1 cellular context compared by ENCODE assay signal in the genomic region with DNA sequence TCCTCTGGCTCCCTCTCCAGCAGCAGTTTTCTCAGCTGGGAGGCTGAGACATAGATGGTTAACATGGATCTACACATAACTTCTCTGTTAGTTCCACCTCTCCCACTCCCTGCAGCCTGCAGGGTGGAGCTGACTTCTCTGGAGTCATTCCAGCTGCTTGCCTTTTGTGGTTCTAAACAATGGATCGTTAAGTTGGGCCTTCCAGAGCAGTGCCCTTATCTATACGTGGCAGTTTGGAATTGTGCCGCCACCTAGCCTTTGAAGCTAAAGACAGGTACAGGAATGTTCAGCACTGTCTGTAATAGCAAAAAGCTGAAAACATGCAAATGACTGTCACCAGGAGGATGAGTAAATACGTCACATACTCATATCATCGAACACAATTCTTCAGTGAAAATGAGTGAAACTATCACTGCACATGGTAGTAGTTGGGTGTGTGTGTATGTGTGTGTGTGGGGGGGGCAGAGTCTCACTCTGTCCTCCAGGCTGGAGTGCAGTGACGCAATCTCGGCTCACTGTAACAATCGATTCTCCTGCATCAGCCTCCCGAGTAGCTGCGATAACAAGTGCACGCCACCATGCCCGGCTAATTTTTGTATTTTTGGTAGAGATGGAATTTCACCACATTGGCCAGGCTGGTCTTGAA.
TF ChIP-seq lines count a peak whose summit lies in the region.

No MANE protein-coding gene starts in this region.

TF ChIP-seq in HepG2, 621 proteins besides CTCF, POLR2A, EP300 and RAD21 (continued from another document and continues in another):
- TF ChIP-seq FUBP1 (CRISPR knock-in tag; IDR thresholded peaks at IDR 0.05; ENCODE audit: borderline replicate concordance) (no peak), SOX6 (IDR thresholded peaks at IDR 0.05) (no peak), SOX6 (CRISPR knock-in tag; IDR thresholded peaks at IDR 0.05) (peak; percentile 99), NCOR1 (IDR thresholded peaks at IDR 0.05; ENCODE audit: borderline replicate concordance, low read length) (peak; percentile 68; the same call in 1 of the 2 replicates), HOXA3 (CRISPR knock-in tag; IDR thresholded peaks at IDR 0.05) (peak; percentile 74), SP4 (CRISPR knock-in tag; IDR thresholded peaks at IDR 0.05) (peak; percentile 82), ZNF251 (CRISPR knock-in tag; IDR thresholded peaks at IDR 0.05) (no peak), ZNF331 (CRISPR knock-in tag; IDR thresholded peaks at IDR 0.05) (peak; percentile 59; the same call in 1 of the 2 replicates), RBAK (CRISPR knock-in tag; IDR thresholded peaks at IDR 0.05) (0 out of 2 replicates have a peak, but pooled peaks have one; percentile 19), HOMEZ (CRISPR knock-in tag; IDR thresholded peaks at IDR 0.05; ENCODE audit: low read depth) (peak; percentile 15; the same call in 1 of the 2 replicates), ZNF501 (CRISPR knock-in tag; IDR thresholded peaks at IDR 0.05) (peak; percentile 65), GFI1 (CRISPR knock-in tag; IDR thresholded peaks at IDR 0.05; ENCODE audit: borderline replicate concordance) (peak; percentile 70), ARNT (IDR thresholded peaks at IDR 0.05) (no peak), MAFF (IDR thresholded peaks at IDR 0.05; ENCODE audit: low read depth, low read length) (no peak), DMAP1 (CRISPR knock-in tag; IDR thresholded peaks at IDR 0.05) (0 out of 2 replicates have a peak, but pooled peaks have one; percentile 56), FOXK1 (CRISPR knock-in tag; IDR thresholded peaks at IDR 0.05; ENCODE audit: borderline replicate concordance, low read depth) (peak; percentile 87), HNF1B (CRISPR knock-in tag; IDR thresholded peaks at IDR 0.05) (peak; percentile 89), KDM4B (CRISPR knock-in tag; IDR thresholded peaks at IDR 0.05) (peak; percentile 35; the same call in 1 of the 2 replicates), ZBTB3 (CRISPR knock-in tag; IDR thresholded peaks at IDR 0.05; ENCODE audit: borderline replicate concordance, low read depth) (peak; percentile 91), ZNF3 (CRISPR knock-in tag; IDR thresholded peaks at IDR 0.05) (peak; percentile 92), ZFP62 (CRISPR knock-in tag; IDR thresholded peaks at IDR 0.05) (no peak), UBTF (CRISPR knock-in tag; IDR thresholded peaks at IDR 0.05) (peak; percentile 57), ZNF652 (CRISPR knock-in tag; IDR thresholded peaks at IDR 0.05; ENCODE audit: borderline replicate concordance, low read depth) (peak; percentile 76), ATF4 (CRISPR knock-in tag; IDR thresholded peaks at IDR 0.05) (peak in 1 of 2 experiments; percentile 96; a peak in 2 of 4 replicates), PITX1 (CRISPR knock-in tag; IDR thresholded peaks at IDR 0.05) (peak; percentile 58; the same call in 1 of the 2 replicates), HNF4G (IDR thresholded peaks at IDR 0.05; ENCODE audit: borderline replicate concordance, low read depth, low read length) (peak; percentile 4; the same call in 1 of the 2 replicates), HNF4G (CRISPR knock-in tag; IDR thresholded peaks at IDR 0.05; ENCODE audit: borderline replicate concordance, low read depth) (no peak; the same call in 1 of the 2 replicates), KLF6 (CRISPR knock-in tag; IDR thresholded peaks at IDR 0.05) (0 out of 2 replicates have a peak, but pooled peaks have one; percentile 34), TRIM24 (CRISPR knock-in tag; IDR thresholded peaks at IDR 0.05) (peak; percentile 86), ZNF572 (CRISPR knock-in tag; IDR thresholded peaks at IDR 0.05) (peak; percentile 50), ZNF441 (CRISPR knock-in tag; IDR thresholded peaks at IDR 0.05; ENCODE audit: borderline replicate concordance) (peak; percentile 43; the same call in 1 of the 2 replicates), ZNF543 (CRISPR knock-in tag; IDR thresholded peaks at IDR 0.05) (peak; percentile 66; the same call in 1 of the 2 replicates), ETV5 (CRISPR knock-in tag; IDR thresholded peaks at IDR 0.05; ENCODE audit: borderline replicate concordance) (peak; percentile 37; the same call in 1 of the 2 replicates), ZFX (CRISPR knock-in tag; IDR thresholded peaks at IDR 0.05; ENCODE audit: low read depth) (peak; percentile 80), MEIS1 (CRISPR knock-in tag; IDR thresholded peaks at IDR 0.05; ENCODE audit: borderline replicate concordance) (peak; percentile 80; the same call in 1 of the 2 replicates), ZNF777 (CRISPR knock-in tag; IDR thresholded peaks at IDR 0.05) (0 out of 2 replicates have a peak, but pooled peaks have one; percentile 11), MXI1 (IDR thresholded peaks at IDR 0.05; ENCODE audit: borderline replicate concordance, low read depth, low read length) (no peak), STAG1 (CRISPR knock-in tag; IDR thresholded peaks at IDR 0.05) (peak; percentile 20), KDM1A (CRISPR knock-in tag; IDR thresholded peaks at IDR 0.05) (peak; percentile 99), ZNF468 (CRISPR knock-in tag; IDR thresholded peaks at IDR 0.05) (peak; percentile 83), EHMT2 (IDR thresholded peaks at IDR 0.05; ENCODE audit: borderline replicate concordance, low read depth, low read length) (peak; percentile 71; the same call in 1 of the 2 replicates)
- TF ChIP-seq, protein P1, sequence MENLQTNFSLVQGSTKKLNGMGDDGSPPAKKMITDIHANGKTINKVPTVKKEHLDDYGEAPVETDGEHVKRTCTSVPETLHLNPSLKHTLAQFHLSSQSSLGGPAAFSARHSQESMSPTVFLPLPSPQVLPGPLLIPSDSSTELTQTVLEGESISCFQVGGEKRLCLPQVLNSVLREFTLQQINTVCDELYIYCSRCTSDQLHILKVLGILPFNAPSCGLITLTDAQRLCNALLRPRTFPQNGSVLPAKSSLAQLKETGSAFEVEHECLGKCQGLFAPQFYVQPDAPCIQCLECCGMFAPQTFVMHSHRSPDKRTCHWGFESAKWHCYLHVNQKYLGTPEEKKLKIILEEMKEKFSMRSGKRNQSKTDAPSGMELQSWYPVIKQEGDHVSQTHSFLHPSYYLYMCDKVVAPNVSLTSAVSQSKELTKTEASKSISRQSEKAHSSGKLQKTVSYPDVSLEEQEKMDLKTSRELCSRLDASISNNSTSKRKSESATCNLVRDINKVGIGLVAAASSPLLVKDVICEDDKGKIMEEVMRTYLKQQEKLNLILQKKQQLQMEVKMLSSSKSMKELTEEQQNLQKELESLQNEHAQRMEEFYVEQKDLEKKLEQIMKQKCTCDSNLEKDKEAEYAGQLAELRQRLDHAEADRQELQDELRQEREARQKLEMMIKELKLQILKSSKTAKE (CRISPR knock-in tag; IDR thresholded peaks at IDR 0.05; ENCODE audit: borderline replicate concordance): peak; percentile 36; the same call in 1 of the 2 replicates
- TF ChIP-seq, protein P2, sequence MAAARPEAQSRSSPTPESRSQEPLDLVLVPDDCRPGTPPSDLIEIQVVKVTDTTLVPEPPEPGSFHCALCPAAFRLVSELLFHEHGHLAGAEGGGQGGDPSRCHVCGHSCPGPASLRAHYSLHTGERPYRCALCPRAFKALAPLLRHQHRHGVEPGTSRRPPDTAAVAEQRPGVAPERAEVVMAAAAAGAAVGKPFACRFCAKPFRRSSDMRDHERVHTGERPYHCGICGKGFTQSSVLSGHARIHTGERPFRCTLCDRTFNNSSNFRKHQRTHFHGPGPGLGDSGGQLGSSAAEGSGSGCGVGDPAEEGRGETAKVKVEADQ (CRISPR knock-in tag; IDR thresholded peaks at IDR 0.05; ENCODE audit: borderline replicate concordance): no peak
- TF ChIP-seq, protein P3, sequence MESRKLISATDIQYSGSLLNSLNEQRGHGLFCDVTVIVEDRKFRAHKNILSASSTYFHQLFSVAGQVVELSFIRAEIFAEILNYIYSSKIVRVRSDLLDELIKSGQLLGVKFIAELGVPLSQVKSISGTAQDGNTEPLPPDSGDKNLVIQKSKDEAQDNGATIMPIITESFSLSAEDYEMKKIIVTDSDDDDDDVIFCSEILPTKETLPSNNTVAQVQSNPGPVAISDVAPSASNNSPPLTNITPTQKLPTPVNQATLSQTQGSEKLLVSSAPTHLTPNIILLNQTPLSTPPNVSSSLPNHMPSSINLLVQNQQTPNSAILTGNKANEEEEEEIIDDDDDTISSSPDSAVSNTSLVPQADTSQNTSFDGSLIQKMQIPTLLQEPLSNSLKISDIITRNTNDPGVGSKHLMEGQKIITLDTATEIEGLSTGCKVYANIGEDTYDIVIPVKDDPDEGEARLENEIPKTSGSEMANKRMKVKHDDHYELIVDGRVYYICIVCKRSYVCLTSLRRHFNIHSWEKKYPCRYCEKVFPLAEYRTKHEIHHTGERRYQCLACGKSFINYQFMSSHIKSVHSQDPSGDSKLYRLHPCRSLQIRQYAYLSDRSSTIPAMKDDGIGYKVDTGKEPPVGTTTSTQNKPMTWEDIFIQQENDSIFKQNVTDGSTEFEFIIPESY (CRISPR knock-in tag; IDR thresholded peaks at IDR 0.05): peak; percentile 57
